8 cellular contexts compared by ENCODE assay signal in genomic region chr5:132437604-132438275, GRCh38. TPM values are rescaled to one million over a fixed set of nuclear protein-coding genes. Genes with fewer than 3 reads are reported as not detected.
DNase-seq lines count a peak whose midpoint lies in the region; ATAC-seq and TF ChIP-seq lines count a peak whose summit lies in the region.

No MANE protein-coding gene starts in this region.

- H3K79me2 ChIP-seq in Loucy (ENCODE audit: insufficient read depth, low read length), result peaks cover 82% of the 10 kb centered on the region

- H3K36me3 ChIP-seq in Loucy (ENCODE audit: insufficient read depth, low read length), result no peaks in the 10 kb centered on the region
- no peaks in the 10 kb centered on the region for H3K36me3 ChIP-seq in rectal smooth muscle tissue (ENCODE audit: control insufficient read depth, insufficient read depth, low read length)

- no peaks in the 10 kb centered on the region for H3F3A ChIP-seq in Loucy (ENCODE audit: low read depth)

- no peak for TF ChIP-seq CTCF in Loucy (conservative IDR thresholded peaks at IDR 0.05; ENCODE audit: low read length)
- no peak for TF ChIP-seq CTCF in fibroblast of villous mesenchyme (IDR thresholded peaks at IDR 0.05; ENCODE audit: insufficient read depth, low read depth, low read length)

- DNase-seq in GM04504 (ENCODE audit: low read depth) (peak; percentile 86), fibroblast of villous mesenchyme (ENCODE audit: low read depth) (peak; percentile 98), middle frontal gyrus (ENCODE audit: extremely low spot score, low spot score) (no peak), HuH-7.5 (ENCODE audit: low spot score) (no peak)
- peak; percentile 67 for DNase-seq in activated CD8-positive, alpha-beta memory T cell treated with anti-CD3 and anti-CD28 coated beads, Interleukin-2, amount 50 U/mL, for 4 hours

- peak overlapping the region; percentile 87 for H3K27ac ChIP-seq in rectal smooth muscle tissue (ENCODE audit: low read depth, low read length)

- H3K9me2 ChIP-seq in Loucy (replicated peaks; ENCODE audit: low read depth, low read length), result no peaks in the 10 kb centered on the region

- H3K4me1 ChIP-seq in Loucy (ENCODE audit: insufficient read depth, low read length, poor library complexity, severe bottlenecking) (peaks cover 26% of the 10 kb centered on the region), rectal smooth muscle tissue (ENCODE audit: control insufficient read depth, insufficient read depth, low read length) (peaks cover 42% of the 10 kb centered on the region)

- H3K4me3 ChIP-seq in Loucy (ENCODE audit: low read length, poor library complexity, severe bottlenecking), result no peak overlapping the region
- H3K4me3 ChIP-seq in fibroblast of villous mesenchyme (ENCODE audit: low read depth, low read length), result no peak overlapping the region
- H3K4me3 ChIP-seq in rectal smooth muscle tissue (ENCODE audit: low read length), result no peak overlapping the region

- H3K9ac ChIP-seq in Loucy (ENCODE audit: low read depth, low read length, poor library complexity, severe bottlenecking), result peak overlapping the region; percentile 30
- no peak overlapping the region for H3K9ac ChIP-seq in rectal smooth muscle tissue (ENCODE audit: low read length)

- H3K9me3 ChIP-seq in Loucy (ENCODE audit: insufficient read depth, low read depth, low read length), result no peaks in the 10 kb centered on the region

- no peak overlapping the region for H2AFZ ChIP-seq in Loucy (ENCODE audit: low read length)

- no peaks in the 10 kb centered on the region for H4K20me1 ChIP-seq in Loucy (ENCODE audit: insufficient read depth, low read length, poor library complexity, severe bottlenecking)

- no peaks in the 10 kb centered on the region for H3K27me3 ChIP-seq in Loucy (ENCODE audit: insufficient read depth, low read length, poor library complexity, severe bottlenecking)
- H3K27me3 ChIP-seq in rectal smooth muscle tissue (ENCODE audit: control insufficient read depth, insufficient read depth, low read length), result no peaks in the 10 kb centered on the region

- peak; percentile 83 for ATAC-seq in GM21786 (IDR thresholded peaks at IDR 0.05; ENCODE audit: unreplicated experiment)

- H3K4me2 ChIP-seq in Loucy (ENCODE audit: low read depth, low read length, poor library complexity, severe bottlenecking), result peak overlapping the region; percentile 51

RNA-seq across cellular contexts. Expression of gene IRF1, which starts 52.8 kb away (rescaled TPM):
- 27.1 and 56.6 TPM in 2 replicates for total RNA-seq in fibroblast of villous mesenchyme

Comparison
In these comparisons a context has a peak if more than half of its experiments do, and no peak if none do; other contexts are left out.
1. DNase-seq: peak in GM04504 (single experiment), activated CD8-positive, alpha-beta memory T cell treated with anti-CD3 and anti-CD28 coated beads, Interleukin-2, amount 50 U/mL, for 4 hours (single experiment) and fibroblast of villous mesenchyme (single experiment); none in middle frontal gyrus (single experiment) and HuH-7.5 (single experiment).